In the genomic region with DNA sequence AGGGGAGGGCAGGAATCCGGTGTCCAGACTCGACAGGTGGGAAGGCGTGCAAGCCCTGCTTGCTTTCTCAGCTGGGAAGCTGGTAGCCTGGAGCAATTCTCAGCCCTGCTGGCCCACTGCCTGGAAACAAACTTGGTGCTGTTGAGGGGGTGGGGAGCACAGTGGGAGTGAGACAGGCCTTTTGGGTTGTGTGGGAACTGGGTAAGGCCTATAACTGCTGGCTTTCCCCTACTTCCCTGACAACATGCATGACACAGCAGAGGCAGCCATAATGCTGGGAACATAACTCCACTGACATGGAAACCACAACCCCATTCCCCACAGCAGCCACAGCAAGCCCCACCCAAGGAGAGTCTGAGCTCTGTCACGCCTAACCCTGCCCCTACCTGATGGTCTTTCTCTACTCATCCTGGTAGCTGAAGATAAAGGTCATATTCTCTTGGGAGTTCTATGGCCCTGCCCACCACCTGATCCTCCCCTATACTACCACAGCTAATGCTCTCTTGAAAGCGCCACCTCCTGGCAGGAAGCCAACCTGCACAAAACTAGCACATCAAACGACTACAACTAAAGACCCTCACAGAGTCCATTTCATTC, we compare ENCODE assay signal across 10 cellular contexts.
DNase-seq lines count a peak whose midpoint lies in the region; ATAC-seq and TF ChIP-seq lines count a peak whose summit lies in the region.
"Had no signal": no experiment of that assay in that cellular context is flagged by ENCODE, and none has a peak within 500 bp of the region (broad histone marks: within the 10 kb centered on the region; RNA-seq: fewer than 3 reads in every experiment).

No MANE protein-coding gene starts in this region.

- no peaks in the 10 kb centered on the region for H3K9me3 ChIP-seq in DOHH2 (ENCODE audit: control insufficient read depth, insufficient read depth, low read length)
- H3K9me3 ChIP-seq in Loucy (ENCODE audit: insufficient read depth, low read depth, low read length): no peaks in the 10 kb centered on the region
- no peaks in the 10 kb centered on the region for H3K9me3 ChIP-seq in testis

- H2AFZ ChIP-seq in Loucy (ENCODE audit: low read length): no peak overlapping the region
- H2AFZ ChIP-seq: parathyroid adenoma had no signal

- no peak overlapping the region for H3K9ac ChIP-seq in Loucy (ENCODE audit: low read depth, low read length, poor library complexity, severe bottlenecking)
- H3K9ac ChIP-seq: parathyroid adenoma had no signal

- CTCF ChIA-PET in activated naive CD4-positive, alpha-beta T cell treated with anti-CD3 and anti-CD28 coated beads for 36 hours (lab: Charles Lee): interaction anchor here (1.0 to 1.7 kb wide), 6 partner anchors 11 to 455 kb away, joined by 3 to 6 read pairs (median 4); no protein-coding TSS in a partner anchor

- H3F3A ChIP-seq in DOHH2 (ENCODE audit: control insufficient read depth, insufficient read depth) (no peaks in the 10 kb centered on the region), Loucy (ENCODE audit: low read depth) (no peaks in the 10 kb centered on the region)

- H3K36me3 Mint-ChIP-seq in activated naive CD4-positive, alpha-beta T cell treated with anti-CD3 and anti-CD28 coated beads for 36 hours (ENCODE audit: low read depth): peaks cover 33% of the 10 kb centered on the region
- H3K36me3 Mint-ChIP-seq in progenitor cell of endocrine pancreas (ENCODE audit: insufficient read depth): peaks cover 47% of the 10 kb centered on the region

- H3K4me1 Mint-ChIP-seq in activated naive CD4-positive, alpha-beta T cell treated with anti-CD3 and anti-CD28 coated beads for 36 hours (ENCODE audit: low read depth): peaks cover 4% of the 10 kb centered on the region
- peaks cover 12% of the 10 kb centered on the region for H3K4me1 Mint-ChIP-seq in progenitor cell of endocrine pancreas (ENCODE audit: low read depth)

- no peaks in the 10 kb centered on the region for H4K20me1 ChIP-seq in DOHH2 (ENCODE audit: control insufficient read depth, insufficient read depth, low read depth, low read length)
- no peaks in the 10 kb centered on the region for H4K20me1 ChIP-seq in Loucy (ENCODE audit: insufficient read depth, low read length, poor library complexity, severe bottlenecking)

- H3K27me3 ChIP-seq in DOHH2 (ENCODE audit: control insufficient read depth, low read length): no peaks in the 10 kb centered on the region
- H3K27me3 ChIP-seq in Loucy (ENCODE audit: insufficient read depth, low read length, poor library complexity, severe bottlenecking): no peaks in the 10 kb centered on the region
- no peaks in the 10 kb centered on the region for H3K27me3 ChIP-seq in H7 (ENCODE audit: control insufficient read depth, insufficient read depth, low read length)
- no peaks in the 10 kb centered on the region for H3K27me3 ChIP-seq in testis

- no peak overlapping the region for H3K27ac ChIP-seq in DOHH2 (ENCODE audit: low read depth, low read length)
- H3K27ac ChIP-seq in testis: no peak overlapping the region
- H3K27ac ChIP-seq: parathyroid adenoma had no signal

- ATAC-seq in GM21447 (IDR thresholded peaks at IDR 0.05; ENCODE audit: unreplicated experiment): peak; percentile 53

- H3K79me2 ChIP-seq in DOHH2 (ENCODE audit: control insufficient read depth, low read length) (no peaks in the 10 kb centered on the region), Loucy (ENCODE audit: insufficient read depth, low read length) (no peaks in the 10 kb centered on the region)

- no peak overlapping the region for H3K4me3 Mint-ChIP-seq in activated naive CD4-positive, alpha-beta T cell treated with anti-CD3 and anti-CD28 coated beads for 36 hours
- H3K4me3 Mint-ChIP-seq in progenitor cell of endocrine pancreas (ENCODE audit: low read depth): no peak overlapping the region
- H3K4me3 Mint-ChIP-seq: activated naive CD8-positive, alpha-beta T cell had no signal

- TF ChIP-seq CTCF in DOHH2 (IDR thresholded peaks at IDR 0.05; ENCODE audit: low read depth, low read length, poor library complexity, severe bottlenecking): peak; percentile 72
- peak; percentile 64 for TF ChIP-seq CTCF in Loucy (conservative IDR thresholded peaks at IDR 0.05; ENCODE audit: low read length)
- TF ChIP-seq CTCF in progenitor cell of endocrine pancreas (IDR thresholded peaks at IDR 0.05; ENCODE audit: unreplicated experiment): peak; percentile 36
- no peak for TF ChIP-seq CTCF in testis (IDR thresholded peaks at IDR 0.05)

- no peak for TF ChIP-seq POLR2A in testis (IDR thresholded peaks at IDR 0.05)

- WGBS in testis, 2 donors: 86 to 88% methylated on average over 3 to 6 of the region's 6 CpGs

- no peaks in the 10 kb centered on the region for H3K36me3 ChIP-seq in DOHH2 (ENCODE audit: control insufficient read depth, low read length)
- H3K36me3 ChIP-seq in Loucy (ENCODE audit: insufficient read depth, low read length): no peaks in the 10 kb centered on the region
- no peaks in the 10 kb centered on the region for H3K36me3 ChIP-seq in H7 (replicated peaks; ENCODE audit: control insufficient read depth, insufficient read depth, low read length)
- H3K36me3 ChIP-seq in testis (ENCODE audit: low read depth, missing control alignments): no peaks in the 10 kb centered on the region

- no peaks in the 10 kb centered on the region for H3K9me2 ChIP-seq in DOHH2 (replicated peaks; ENCODE audit: control insufficient read depth, low read length)
- no peaks in the 10 kb centered on the region for H3K9me2 ChIP-seq in Loucy (replicated peaks; ENCODE audit: low read depth, low read length)

- H3K27me3 Mint-ChIP-seq in activated naive CD4-positive, alpha-beta T cell treated with anti-CD3 and anti-CD28 coated beads for 36 hours (ENCODE audit: low read depth): no peaks in the 10 kb centered on the region
- no peaks in the 10 kb centered on the region for H3K27me3 Mint-ChIP-seq in progenitor cell of endocrine pancreas
- H3K27me3 Mint-ChIP-seq: activated naive CD8-positive, alpha-beta T cell had no signal

- intact Hi-C loops in activated naive CD4-positive, alpha-beta T cell treated with anti-CD3 and anti-CD28 coated beads for 36 hours (cut with micrococcal nuclease): loop anchor here (2.0 to 5.0 kb wide), 2 partner anchors 254 to 449 kb away; no protein-coding TSS in a partner anchor
- intact Hi-C loops in testis (cut with DNase I; ENCODE audit: low total_unique reads): no loop called here

- H3K9me3 Mint-ChIP-seq in activated naive CD4-positive, alpha-beta T cell treated with anti-CD3 and anti-CD28 coated beads for 36 hours: peaks cover 2% of the 10 kb centered on the region
- H3K9me3 Mint-ChIP-seq in progenitor cell of endocrine pancreas (ENCODE audit: low read depth): peaks cover 17% of the 10 kb centered on the region

- no peak overlapping the region for H3K4me3 ChIP-seq in DOHH2 (ENCODE audit: low read length)
- H3K4me3 ChIP-seq in Loucy (ENCODE audit: low read length, poor library complexity, severe bottlenecking): no peak overlapping the region
- no peak overlapping the region for H3K4me3 ChIP-seq in H7 (ENCODE audit: insufficient read depth, low read depth, low read length)
- no peak overlapping the region for H3K4me3 ChIP-seq in testis

- H3K4me1 ChIP-seq in DOHH2 (ENCODE audit: control insufficient read depth, low read length) (no peaks in the 10 kb centered on the region), Loucy (ENCODE audit: insufficient read depth, low read length, poor library complexity, severe bottlenecking) (no peaks in the 10 kb centered on the region), testis (no peaks in the 10 kb centered on the region)
- H3K4me1 ChIP-seq: parathyroid adenoma had no signal

- no peak overlapping the region for H3K4me2 ChIP-seq in DOHH2 (ENCODE audit: low read length)
- no peak overlapping the region for H3K4me2 ChIP-seq in Loucy (ENCODE audit: low read depth, low read length, poor library complexity, severe bottlenecking)

- H3K27ac Mint-ChIP-seq in activated naive CD4-positive, alpha-beta T cell treated with anti-CD3 and anti-CD28 coated beads for 36 hours: no peak overlapping the region
- H3K27ac Mint-ChIP-seq in progenitor cell of endocrine pancreas: no peak overlapping the region
- H3K27ac Mint-ChIP-seq: activated naive CD8-positive, alpha-beta T cell had no signal

- DNase-seq in activated naive CD4-positive, alpha-beta T cell treated with anti-CD3 and anti-CD28 coated beads for 36 hours: peak; percentile 51
- DNase-seq in progenitor cell of endocrine pancreas (ENCODE audit: low spot score, unreplicated experiment): no peak
- DNase-seq in H7: no peak
- no peak for DNase-seq in testis
- no peak for DNase-seq in central memory CD4-positive, alpha-beta T cell

Comparison
In these comparisons a context has a peak if more than half of its experiments do, and no peak if none do; other contexts are left out.
1. CTCF ChIP-seq: peak in DOHH2 (single experiment), Loucy (single experiment) and progenitor cell of endocrine pancreas (single experiment); none in testis (0 of 3).